Comparison of ENCODE assay signal across 8 cellular contexts in genomic region chr1:26432793-26433192, GRCh38.
DNase-seq lines count a peak whose midpoint lies in the region; ATAC-seq and TF ChIP-seq lines count a peak whose summit lies in the region.

No MANE protein-coding gene starts in this region.

- TF ChIP-seq CTCF in GM06990 (IDR thresholded peaks at IDR 0.05; ENCODE audit: insufficient read depth, low read length, poor library complexity, severe bottlenecking) (no peak), SU-DHL-6 (IDR thresholded peaks at IDR 0.05; ENCODE audit: insufficient read depth, low read length, poor library complexity, severe bottlenecking) (no peak), fibroblast of pulmonary artery (IDR thresholded peaks at IDR 0.05; ENCODE audit: low read length, missing control alignments) (no peak)

- peak overlapping the region; percentile 73 for H3K9ac ChIP-seq in SU-DHL-6 (ENCODE audit: low read length)
- H3K9ac ChIP-seq in rectal smooth muscle tissue (ENCODE audit: low read length), result peak overlapping the region; percentile 76

- H3K27ac ChIP-seq in SU-DHL-6 (ENCODE audit: low read depth, low read length), result no peak overlapping the region; the same call in 1 of the 2 replicates
- H3K27ac ChIP-seq in rectal smooth muscle tissue (ENCODE audit: low read depth, low read length), result peak overlapping the region; percentile 66

- H3K4me3 ChIP-seq in GM06990 (replicated peaks; ENCODE audit: low read depth, low read length) (peak overlapping the region; percentile 87), SU-DHL-6 (ENCODE audit: insufficient read depth, low read length, poor library complexity, severe bottlenecking) (peak overlapping the region; percentile 88), fibroblast of pulmonary artery (replicated peaks; ENCODE audit: low read depth, low read length) (peak overlapping the region; percentile 59), rectal smooth muscle tissue (ENCODE audit: low read length) (peak overlapping the region; percentile 81)

- H3K27me3 ChIP-seq in GM06990 (replicated peaks; ENCODE audit: control insufficient read depth, insufficient read depth, low read length) (no peaks in the 10 kb centered on the region), SU-DHL-6 (ENCODE audit: low read length) (no peaks in the 10 kb centered on the region), rectal smooth muscle tissue (ENCODE audit: control insufficient read depth, insufficient read depth, low read length) (no peaks in the 10 kb centered on the region)

- no peaks in the 10 kb centered on the region for H3K9me2 ChIP-seq in SU-DHL-6 (replicated peaks; ENCODE audit: insufficient read depth, low read length)

- H3K79me2 ChIP-seq in SU-DHL-6 (ENCODE audit: insufficient read depth, low read length), result peaks cover 12% of the 10 kb centered on the region; the same call in 1 of the 2 replicates

- peaks cover 1% of the 10 kb centered on the region for H3K36me3 ChIP-seq in GM06990 (ENCODE audit: control insufficient read depth, insufficient read depth, low read length)
- H3K36me3 ChIP-seq in SU-DHL-6 (ENCODE audit: low read length), result no peaks in the 10 kb centered on the region
- H3K36me3 ChIP-seq in rectal smooth muscle tissue (ENCODE audit: control insufficient read depth, insufficient read depth, low read length), result peaks cover 2% of the 10 kb centered on the region

- no peak for ATAC-seq in HG02885 (IDR thresholded peaks at IDR 0.05; ENCODE audit: poor library complexity, unreplicated experiment)

- DNase-seq in GM06990 (ENCODE audit: extremely low read depth, insufficient read length), result no peak
- no peak for DNase-seq in fibroblast of pulmonary artery (ENCODE audit: low read depth)
- DNase-seq in amniotic stem cell (lab: John Stamatoyannopoulos, UW), result no peak
- no peak for DNase-seq in SKM-1 (lab: John Stamatoyannopoulos, UW; ENCODE audit: unreplicated experiment)
- no peak for DNase-seq in activated effector memory CD4-positive, alpha-beta T cell treated with anti-CD3 and anti-CD28 coated beads, Interleukin-2, amount 50 U/mL, for 16 hours

- H3K4me1 ChIP-seq in rectal smooth muscle tissue (ENCODE audit: control insufficient read depth, insufficient read depth, low read length), result peaks cover 6% of the 10 kb centered on the region

- H3K4me2 ChIP-seq in SU-DHL-6 (ENCODE audit: low read depth, low read length, poor library complexity, severe bottlenecking), result peak overlapping the region; percentile 90

- no peak overlapping the region for H2AFZ ChIP-seq in SU-DHL-6 (ENCODE audit: low read depth, low read length, severe bottlenecking)

- no peaks in the 10 kb centered on the region for H4K20me1 ChIP-seq in SU-DHL-6 (ENCODE audit: low read depth, low read length)

- H3F3A ChIP-seq in SU-DHL-6 (ENCODE audit: insufficient read depth), result peaks cover 11% of the 10 kb centered on the region

- H3K9me3 ChIP-seq in SU-DHL-6 (ENCODE audit: insufficient read depth, low read length), result no peaks in the 10 kb centered on the region
